In the genomic region with DNA sequence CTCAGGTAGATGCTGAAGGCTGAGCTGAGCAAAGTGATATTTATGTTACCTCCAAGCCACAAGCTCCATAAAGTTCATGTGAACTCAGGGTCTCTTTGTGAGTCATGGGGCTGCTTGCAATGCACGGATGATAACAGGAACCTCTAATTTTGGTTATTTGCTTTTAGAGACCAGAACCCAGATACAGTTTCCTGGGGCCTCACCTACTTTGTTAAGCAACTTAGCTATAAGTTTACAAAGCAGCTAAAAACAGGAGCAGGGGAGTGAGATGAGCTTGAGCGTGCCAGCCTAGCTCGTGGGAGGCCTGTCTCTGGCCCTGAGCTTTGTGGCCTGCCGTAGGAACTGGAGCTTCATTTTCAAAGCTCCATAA, we compare ENCODE assay signal across 8 cellular contexts. TPM values are rescaled to one million over a fixed set of nuclear protein-coding genes. Genes with fewer than 3 reads are reported as not detected.
DNase-seq lines count a peak whose midpoint lies in the region; ATAC-seq and TF ChIP-seq lines count a peak whose summit lies in the region.

No MANE protein-coding gene starts in this region.

- no peaks in the 10 kb centered on the region for H3K27me3 ChIP-seq in dorsolateral prefrontal cortex
- no peaks in the 10 kb centered on the region for H3K27me3 ChIP-seq in gastrocnemius medialis

- no peaks in the 10 kb centered on the region for H3K9me3 ChIP-seq in gastrocnemius medialis

- TF ChIP-seq CTCF in dorsolateral prefrontal cortex (IDR thresholded peaks at IDR 0.05 in 54 of 56, conservative IDR thresholded peaks at IDR 0.05 in 2 of 56; ENCODE audit: low read depth in 1 of 56, partially characterized antibody in 56 of 56) (no peak), gastrocnemius medialis (IDR thresholded peaks at IDR 0.05 in 4 of 5, conservative IDR thresholded peaks at IDR 0.05 in 1 of 5) (no peak)

- ATAC-seq in GM18511 (IDR thresholded peaks at IDR 0.05; ENCODE audit: unreplicated experiment): peak; percentile 62
- peak; percentile 51 for ATAC-seq in HG02759 (IDR thresholded peaks at IDR 0.05; ENCODE audit: unreplicated experiment)
- ATAC-seq in gastrocnemius medialis: peak in 1 of 2 donors; percentile 39

- peaks cover 0 to 5% of the 10 kb centered on the region in 2 donors for H3K36me3 ChIP-seq in gastrocnemius medialis

- intact Hi-C loops in dorsolateral prefrontal cortex (cut with DNase I): no loop called here
- intact Hi-C loops in gastrocnemius medialis (cut with DNase I; ENCODE audit: low total_unique reads): no loop called here

- peak; percentile 66 for DNase-seq in SKM-1 treated with dmso at 0.1 percent for 144 hours (lab: John Stamatoyannopoulos, UW; ENCODE audit: unreplicated experiment)
- DNase-seq in dorsolateral prefrontal cortex: peak in 2 of 10 donors; percentile 16 to 49
- DNase-seq in gastrocnemius medialis: no peak
- DNase-seq in NCI-H1436 treated with DMSO at 0.1 percent for 48 hours (lab: John Stamatoyannopoulos, UW): no peak
- DNase-seq in NK-92 (lab: John Stamatoyannopoulos, UW; ENCODE audit: unreplicated experiment): no peak
- no peak for DNase-seq in NCI-H510A treated with DMSO at 0.1 percent for 48 hours (lab: John Stamatoyannopoulos, UW)

- in situ Hi-C loops in gastrocnemius medialis (cut with MboI; ENCODE audit: low sequenced_read_pairs in 4 of 4): no loop called here

- H3K4me3 ChIP-seq in dorsolateral prefrontal cortex (peak overlapping the region in 3 of 59 donors; percentile 3 to 27 (median 9)), gastrocnemius medialis (no peak overlapping the region)

- H3K4me1 ChIP-seq in gastrocnemius medialis: peaks cover 26 to 29% of the 10 kb centered on the region in 2 donors

- no peak for TF ChIP-seq POLR2A in gastrocnemius medialis (IDR thresholded peaks at IDR 0.05)

- H3K27ac ChIP-seq in dorsolateral prefrontal cortex (peak overlapping the region in 54 of 59 donors; percentile 6 to 88 (median 71)), gastrocnemius medialis (peak overlapping the region; percentile 47 to 75 (median 70))

RNA-seq across cellular contexts. Expression of gene SREBF2, which starts 29.2 kb away (rescaled TPM):
- total RNA-seq in dorsolateral prefrontal cortex (100 to 1,000 TPM; 129 to 246 (median 190) TPM), gastrocnemius medialis (10 to 100 TPM; 25.1 to 40.9 (median 36.1) TPM)

RNA-seq across cellular contexts. Expression of gene SHISA8, which starts 52.7 kb away (rescaled TPM):
- total RNA-seq in dorsolateral prefrontal cortex (1 to 10 TPM in 117 of 120 experiments, under 1 TPM in 2, not detected in 1; 0.79 to 7.2 (median 2.8) TPM), gastrocnemius medialis (not detected)
